ENCODE assay signal across 13 cellular contexts in genomic region chr4:138243369-138243768, GRCh38. TPM values are rescaled to one million over a fixed set of nuclear protein-coding genes. Genes with fewer than 3 reads are reported as not detected.
DNase-seq lines count a peak whose midpoint lies in the region; ATAC-seq and TF ChIP-seq lines count a peak whose summit lies in the region.
"Had no signal": no experiment of that assay in that cellular context is flagged by ENCODE, and none has a peak within 500 bp of the region (broad histone marks: within the 10 kb centered on the region; RNA-seq: fewer than 3 reads in every experiment).

No MANE protein-coding gene starts in this region.

- no peak overlapping the region for H3K14ac ChIP-seq in mesenchymal stem cell (ENCODE audit: low read length in 2 of 2)

- no peak overlapping the region for H2BK15ac ChIP-seq in mesenchymal stem cell (ENCODE audit: low read depth, poor library complexity, severe bottlenecking)

- no peak overlapping the region for H2BK5ac ChIP-seq in mesenchymal stem cell (ENCODE audit: low read depth, low read length, poor library complexity, severe bottlenecking)

- H3K27ac ChIP-seq in KMS-11: peak overlapping the region; percentile 93; the same call in 1 of the 2 replicates
- H3K27ac ChIP-seq in SJSA1: peak overlapping the region; percentile 96
- no peak overlapping the region for H3K27ac ChIP-seq in mesenchymal stem cell (ENCODE audit: low read length, poor library complexity, severe bottlenecking)
- H3K27ac ChIP-seq in body of pancreas: no peak overlapping the region
- H3K27ac ChIP-seq: ovary had no signal

- no peak for TF ChIP-seq POLR2A in body of pancreas (IDR thresholded peaks at IDR 0.05)

- DNase-seq in DMS153 treated with DMSO at 0.1 percent for 48 hours (lab: John Stamatoyannopoulos, UW; ENCODE audit: unreplicated experiment) (peak; percentile 34), DMS153 (lab: John Stamatoyannopoulos, UW) (no peak), SJSA1 (ENCODE audit: low read depth in 1 of 2, low spot score in 2 of 2) (no peak), mesenchymal stem cell (no peak), body of pancreas (no peak), cortex of kidney (lab: John Stamatoyannopoulos, UW) (no peak)
- no peak for DNase-seq in activated naive CD4-positive, alpha-beta T cell (lab: John Stamatoyannopoulos, UW)
- DNase-seq: activated naive CD4-positive, alpha-beta T cell treated with anti-CD3 and anti-CD28 coated beads, Interleukin-2, amount 50 U/mL, for 16 hours; effector memory CD4-positive, alpha-beta T cell; NCI-H774; ovary; trophoblast cell had no signal

- TF ChIP-seq CTCF in KMS-11 (conservative IDR thresholded peaks at IDR 0.05; ENCODE audit: low read depth, low read length): no peak
- TF ChIP-seq CTCF in body of pancreas (IDR thresholded peaks at IDR 0.05): no peak

- no peak overlapping the region for H3K4ac ChIP-seq in mesenchymal stem cell (ENCODE audit: low read depth in 1 of 2, low read length in 2 of 2)

- H2BK12ac ChIP-seq in mesenchymal stem cell (ENCODE audit: low read length in 2 of 2): no peak overlapping the region

- ATAC-seq in body of pancreas: no peak

- no peak overlapping the region for H2AK5ac ChIP-seq in mesenchymal stem cell (ENCODE audit: low read length, severe bottlenecking)

- WGBS in mesenchymal stem cell: 100% methylated on average over 1 of the region's 3 CpGs
- WGBS in body of pancreas, 2 donors: 92 to 94% methylated on average over 3 of the region's 3 CpGs

- no peak overlapping the region for H4K91ac ChIP-seq in mesenchymal stem cell (ENCODE audit: low read length)

- H4K20me1 ChIP-seq in KMS-11 (ENCODE audit: insufficient read depth): no peaks in the 10 kb centered on the region

- no peak overlapping the region for H3K18ac ChIP-seq in mesenchymal stem cell (ENCODE audit: low read depth in 1 of 2, low read length in 2 of 2)

- H3K9me3 ChIP-seq in SJSA1 (replicated peaks) (no peaks in the 10 kb centered on the region), mesenchymal stem cell (ENCODE audit: control insufficient read depth, low read length) (no peaks in the 10 kb centered on the region), body of pancreas (no peaks in the 10 kb centered on the region)
- H3K9me3 ChIP-seq: ovary had no signal

- no peak overlapping the region for H3K23ac ChIP-seq in mesenchymal stem cell (ENCODE audit: low read length in 2 of 2)

- H2BK120ac ChIP-seq in mesenchymal stem cell (ENCODE audit: low read depth, low read length): no peak overlapping the region

- H3K9ac ChIP-seq in KMS-11 (peak overlapping the region; percentile 93), mesenchymal stem cell (ENCODE audit: low read length) (peak overlapping the region; percentile 95)

- no peaks in the 10 kb centered on the region for H3K27me3 ChIP-seq in KMS-11 (ENCODE audit: insufficient read depth, low read depth)
- H3K27me3 ChIP-seq in SJSA1 (replicated peaks): no peaks in the 10 kb centered on the region
- no peaks in the 10 kb centered on the region for H3K27me3 ChIP-seq in mesenchymal stem cell (ENCODE audit: control insufficient read depth in 1 of 2, insufficient read depth in 1 of 2, low read length in 2 of 2)
- H3K27me3 ChIP-seq in body of pancreas: no peaks in the 10 kb centered on the region
- H3K27me3 ChIP-seq: ovary had no signal

- no peaks in the 10 kb centered on the region for H3K36me3 ChIP-seq in KMS-11 (ENCODE audit: insufficient read depth)
- H3K36me3 ChIP-seq in SJSA1: no peaks in the 10 kb centered on the region; the same call in 1 of the 2 replicates
- no peaks in the 10 kb centered on the region for H3K36me3 ChIP-seq in mesenchymal stem cell (ENCODE audit: control insufficient read depth in 1 of 2, insufficient read depth in 2 of 2, low read depth in 1 of 2, low read length in 2 of 2)
- H3K36me3 ChIP-seq in body of pancreas (replicated peaks in 1 of 2; ENCODE audit: insufficient read depth in 1 of 2, low read depth in 2 of 2): no peaks in the 10 kb centered on the region
- H3K36me3 ChIP-seq: ovary had no signal

- H3K4me2 ChIP-seq in KMS-11 (peak overlapping the region; percentile 90), mesenchymal stem cell (ENCODE audit: low read length, poor library complexity, severe bottlenecking) (no peak overlapping the region)

- H2AFZ ChIP-seq in KMS-11 (ENCODE audit: low read depth) (peak overlapping the region; percentile 72; the same call in 1 of the 2 replicates), mesenchymal stem cell (ENCODE audit: low read depth, low read length) (no peak overlapping the region)

- intact Hi-C loops in body of pancreas (cut with DNase I): no loop called here

- no peak overlapping the region for H3K4me3 ChIP-seq in KMS-11 (IDR thresholded peaks at IDR 0.05; ENCODE audit: insufficient read depth, low read depth, low read length)
- no peak overlapping the region for H3K4me3 ChIP-seq in SJSA1
- H3K4me3 ChIP-seq in mesenchymal stem cell (ENCODE audit: insufficient read depth in 1 of 2, low read depth in 1 of 2, low read length in 2 of 2): no peak overlapping the region
- no peak overlapping the region for H3K4me3 ChIP-seq in body of pancreas

- no peaks in the 10 kb centered on the region for H3K79me2 ChIP-seq in KMS-11 (ENCODE audit: insufficient read depth, low read depth)

- H4K8ac ChIP-seq in mesenchymal stem cell (ENCODE audit: low read length): no peak overlapping the region

- no peaks in the 10 kb centered on the region for H3K79me1 ChIP-seq in mesenchymal stem cell (replicated peaks; ENCODE audit: low read length, poor library complexity, severe bottlenecking)

- H3K4me1 ChIP-seq in KMS-11 (ENCODE audit: low read depth, poor library complexity, severe bottlenecking) (peaks cover 42% of the 10 kb centered on the region), SJSA1 (replicated peaks) (peaks cover 23% of the 10 kb centered on the region), mesenchymal stem cell (ENCODE audit: control insufficient read depth, insufficient read depth, low read depth, low read length) (peaks cover 3% of the 10 kb centered on the region), body of pancreas (peaks cover 18% of the 10 kb centered on the region)

RNA-seq across cellular contexts. Expression of gene SLC7A11, which starts 1.2 kb away (rescaled TPM):
- total RNA-seq in SJSA1 (2014; rRNA removed; shearing (Covaris generic)): 33.0 and 45.5 TPM in 2 replicates
- polyA plus RNA-seq in mesenchymal stem cell (2013, experiment 1 of 2): 27.4 TPM
- 27.6 TPM for polyA plus RNA-seq in mesenchymal stem cell (2013, experiment 2 of 2)
- total RNA-seq in body of pancreas: 1 to 10 TPM; 3.3 to 3.4 TPM

Comparison
In these comparisons a context has a peak if more than half of its experiments do, and no peak if none do; other contexts are left out.
1. H3K27ac ChIP-seq: peak in KMS-11 (single experiment) and SJSA1 (single experiment); none in mesenchymal stem cell (single experiment) and body of pancreas (0 of 4).